1 cellular context compared by ENCODE assay signal in the genomic region with DNA sequence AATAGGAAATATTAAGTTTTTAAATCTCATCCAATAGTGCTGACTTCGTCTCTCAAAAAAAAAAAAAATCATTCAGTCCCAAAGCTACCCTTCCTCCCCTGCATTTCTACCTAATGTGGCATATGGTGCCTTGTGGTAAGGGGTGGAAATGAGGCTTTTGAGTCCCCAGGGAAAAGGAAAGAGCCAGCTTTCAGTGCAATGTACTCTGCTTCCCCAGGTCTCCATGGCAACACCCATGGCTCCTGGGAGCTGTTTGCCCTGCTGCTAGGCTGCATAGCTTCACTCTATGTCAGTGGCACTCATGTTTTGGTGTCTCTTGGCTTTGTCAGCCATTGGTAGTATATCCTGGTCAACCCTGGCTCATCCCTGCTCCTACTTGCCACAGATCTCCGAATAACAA.
TF ChIP-seq lines count a peak whose summit lies in the region.

No MANE protein-coding gene starts in this region.

TF ChIP-seq in GM23338, 12 proteins besides CTCF, POLR2A, EP300 and RAD21 (continued from another document):
- TF ChIP-seq, protein P1, sequence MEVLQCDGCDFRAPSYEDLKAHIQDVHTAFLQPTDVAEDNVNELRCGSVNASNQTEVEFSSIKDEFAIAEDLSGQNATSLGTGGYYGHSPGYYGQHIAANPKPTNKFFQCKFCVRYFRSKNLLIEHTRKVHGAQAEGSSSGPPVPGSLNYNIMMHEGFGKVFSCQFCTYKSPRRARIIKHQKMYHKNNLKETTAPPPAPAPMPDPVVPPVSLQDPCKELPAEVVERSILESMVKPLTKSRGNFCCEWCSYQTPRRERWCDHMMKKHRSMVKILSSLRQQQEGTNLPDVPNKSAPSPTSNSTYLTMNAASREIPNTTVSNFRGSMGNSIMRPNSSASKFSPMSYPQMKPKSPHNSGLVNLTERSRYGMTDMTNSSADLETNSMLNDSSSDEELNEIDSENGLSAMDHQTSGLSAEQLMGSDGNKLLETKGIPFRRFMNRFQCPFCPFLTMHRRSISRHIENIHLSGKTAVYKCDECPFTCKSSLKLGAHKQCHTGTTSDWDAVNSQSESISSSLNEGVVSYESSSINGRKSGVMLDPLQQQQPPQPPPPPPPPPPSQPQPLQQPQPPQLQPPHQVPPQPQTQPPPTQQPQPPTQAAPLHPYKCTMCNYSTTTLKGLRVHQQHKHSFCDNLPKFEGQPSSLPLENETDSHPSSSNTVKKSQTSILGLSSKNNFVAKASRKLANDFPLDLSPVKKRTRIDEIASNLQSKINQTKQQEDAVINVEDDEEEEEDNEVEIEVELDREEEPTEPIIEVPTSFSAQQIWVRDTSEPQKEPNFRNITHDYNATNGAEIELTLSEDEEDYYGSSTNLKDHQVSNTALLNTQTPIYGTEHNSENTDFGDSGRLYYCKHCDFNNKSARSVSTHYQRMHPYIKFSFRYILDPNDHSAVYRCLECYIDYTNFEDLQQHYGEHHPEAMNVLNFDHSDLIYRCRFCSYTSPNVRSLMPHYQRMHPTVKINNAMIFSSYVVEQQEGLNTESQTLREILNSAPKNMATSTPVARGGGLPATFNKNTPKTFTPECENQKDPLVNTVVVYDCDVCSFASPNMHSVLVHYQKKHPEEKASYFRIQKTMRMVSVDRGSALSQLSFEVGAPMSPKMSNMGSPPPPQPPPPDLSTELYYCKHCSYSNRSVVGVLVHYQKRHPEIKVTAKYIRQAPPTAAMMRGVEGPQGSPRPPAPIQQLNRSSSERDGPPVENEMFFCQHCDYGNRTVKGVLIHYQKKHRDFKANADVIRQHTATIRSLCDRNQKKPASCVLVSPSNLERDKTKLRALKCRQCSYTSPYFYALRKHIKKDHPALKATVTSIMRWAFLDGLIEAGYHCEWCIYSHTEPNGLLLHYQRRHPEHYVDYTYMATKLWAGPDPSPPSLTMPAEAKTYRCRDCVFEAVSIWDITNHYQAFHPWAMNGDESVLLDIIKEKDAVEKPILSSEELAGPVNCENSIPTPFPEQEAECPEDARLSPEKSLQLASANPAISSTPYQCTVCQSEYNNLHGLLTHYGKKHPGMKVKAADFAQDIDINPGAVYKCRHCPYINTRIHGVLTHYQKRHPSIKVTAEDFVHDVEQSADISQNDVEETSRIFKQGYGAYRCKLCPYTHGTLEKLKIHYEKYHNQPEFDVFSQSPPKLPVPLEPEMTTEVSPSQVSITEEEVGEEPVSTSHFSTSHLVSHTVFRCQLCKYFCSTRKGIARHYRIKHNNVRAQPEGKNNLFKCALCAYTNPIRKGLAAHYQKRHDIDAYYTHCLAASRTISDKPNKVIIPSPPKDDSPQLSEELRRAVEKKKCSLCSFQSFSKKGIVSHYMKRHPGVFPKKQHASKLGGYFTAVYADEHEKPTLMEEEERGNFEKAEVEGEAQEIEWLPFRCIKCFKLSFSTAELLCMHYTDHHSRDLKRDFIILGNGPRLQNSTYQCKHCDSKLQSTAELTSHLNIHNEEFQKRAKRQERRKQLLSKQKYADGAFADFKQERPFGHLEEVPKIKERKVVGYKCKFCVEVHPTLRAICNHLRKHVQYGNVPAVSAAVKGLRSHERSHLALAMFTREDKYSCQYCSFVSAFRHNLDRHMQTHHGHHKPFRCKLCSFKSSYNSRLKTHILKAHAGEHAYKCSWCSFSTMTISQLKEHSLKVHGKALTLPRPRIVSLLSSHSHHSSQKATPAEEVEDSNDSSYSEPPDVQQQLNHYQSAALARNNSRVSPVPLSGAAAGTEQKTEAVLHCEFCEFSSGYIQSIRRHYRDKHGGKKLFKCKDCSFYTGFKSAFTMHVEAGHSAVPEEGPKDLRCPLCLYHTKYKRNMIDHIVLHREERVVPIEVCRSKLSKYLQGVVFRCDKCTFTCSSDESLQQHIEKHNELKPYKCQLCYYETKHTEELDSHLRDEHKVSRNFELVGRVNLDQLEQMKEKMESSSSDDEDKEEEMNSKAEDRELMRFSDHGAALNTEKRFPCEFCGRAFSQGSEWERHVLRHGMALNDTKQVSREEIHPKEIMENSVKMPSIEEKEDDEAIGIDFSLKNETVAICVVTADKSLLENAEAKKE (CRISPR knock-in tag; IDR thresholded peaks at IDR 0.05) = no peak
- TF ChIP-seq EZH2 (IDR thresholded peaks at IDR 0.05; ENCODE audit: low read depth, unreplicated experiment) (no peak), CREB1 (CRISPR knock-in tag; IDR thresholded peaks at IDR 0.05; ENCODE audit: low read depth) (no peak), ETS1 (IDR thresholded peaks at IDR 0.05) (no peak), STAT1 (IDR thresholded peaks at IDR 0.05; ENCODE audit: unreplicated experiment) (no peak), ZNF114 (CRISPR knock-in tag; IDR thresholded peaks at IDR 0.05) (no peak), REST (IDR thresholded peaks at IDR 0.05; ENCODE audit: unreplicated experiment) (no peak), POLR2AphosphoS5 (IDR thresholded peaks at IDR 0.05; ENCODE audit: low read depth) (no peak), NANOG (IDR thresholded peaks at IDR 0.05; ENCODE audit: borderline replicate concordance) (no peak)
